ENCODE assay signal across 16 cellular contexts in the genomic region with DNA sequence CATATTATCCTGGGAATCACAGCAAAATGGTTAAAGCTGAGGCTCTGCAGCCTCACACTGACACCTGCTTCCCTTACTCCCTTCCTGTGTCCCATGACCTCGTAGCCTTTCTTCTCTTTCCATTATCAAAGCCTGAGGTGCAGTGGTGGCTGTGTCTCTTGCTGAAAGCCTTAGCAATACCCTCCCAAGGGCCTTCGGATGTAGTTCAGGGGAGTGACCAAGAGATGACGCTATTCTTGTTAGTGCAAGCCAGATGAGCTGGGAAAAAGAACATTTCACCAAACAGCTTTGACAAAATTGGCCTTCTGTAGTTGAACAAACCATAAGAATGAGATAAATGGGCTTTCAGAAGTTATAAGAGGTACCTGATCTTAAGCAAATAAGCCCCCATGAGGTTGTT. TPM values are rescaled to one million over a fixed set of nuclear protein-coding genes. Genes with fewer than 3 reads are reported as not detected.
DNase-seq lines count a peak whose midpoint lies in the region; ATAC-seq lines count a peak whose summit lies in the region.
"Had no signal": no experiment of that assay in that cellular context is flagged by ENCODE, and none has a peak within 500 bp of the region (broad histone marks: within the 10 kb centered on the region; RNA-seq: fewer than 3 reads in every experiment).

No MANE protein-coding gene starts in this region.

- H3K18ac ChIP-seq in mesendoderm (ENCODE audit: low read length), result no peak overlapping the region

- peaks cover 0 to 2% of the 10 kb centered on the region in 2 donors for H3K9me3 Mint-ChIP-seq in activated T-cell treated with anti-CD3 and anti-CD28 coated beads, Interleukin-2, amount 50 U/mL, for 72 hours
- H3K9me3 Mint-ChIP-seq: HFFc6 had no signal

- WGBS in mesendoderm (ENCODE audit: extremely low coverage, insufficient coverage, low lambda C conversion rate), result no CpG with 5 or more reads among the region's 3 CpGs

- no peak overlapping the region for H2AK5ac ChIP-seq in mesendoderm (ENCODE audit: low read length)

- H4K20me1 ChIP-seq in Karpas-422 (ENCODE audit: insufficient read depth, low read depth, low read length), result no peaks in the 10 kb centered on the region

- no peak overlapping the region for H3K56ac ChIP-seq in mesendoderm (ENCODE audit: low read length)

- no peak overlapping the region for H3K4me3 ChIP-seq in Karpas-422 (ENCODE audit: low read length)
- H3K4me3 ChIP-seq in mesendoderm (ENCODE audit: low read length), result no peak overlapping the region
- H3K4me3 ChIP-seq: GM23248, HAP-1 had no signal

- H2BK120ac ChIP-seq in mesendoderm (ENCODE audit: low read depth, low read length), result no peak overlapping the region

- H3K79me2 ChIP-seq in Karpas-422 (ENCODE audit: low read length) (no peaks in the 10 kb centered on the region), mesendoderm (ENCODE audit: control insufficient read depth, insufficient read depth, low read length) (no peaks in the 10 kb centered on the region)

- peaks cover 60% of the 10 kb centered on the region for H3K27me3 Mint-ChIP-seq in activated T-cell treated with anti-CD3 and anti-CD28 coated beads, Interleukin-2, amount 50 U/mL, for 72 hours (ENCODE audit: low read depth)

- H3K27ac Mint-ChIP-seq in activated T-cell treated with anti-CD3 and anti-CD28 coated beads, Interleukin-2, amount 50 U/mL, for 72 hours, result no peak overlapping the region
- H3K27ac Mint-ChIP-seq: CD14-positive monocyte; CD8-positive, alpha-beta T cell; HFFc6 had no signal

- H2BK5ac ChIP-seq in mesendoderm (ENCODE audit: low read length), result no peak overlapping the region

- H3K9me3 ChIP-seq in Karpas-422 (ENCODE audit: low read length), result no peaks in the 10 kb centered on the region
- H3K9me3 ChIP-seq: HAP-1 had no signal

- no peaks in the 10 kb centered on the region for H3K4me1 ChIP-seq in Karpas-422 (ENCODE audit: low read length)
- no peaks in the 10 kb centered on the region for H3K4me1 ChIP-seq in mesendoderm (ENCODE audit: control insufficient read depth, low read depth, low read length)
- H3K4me1 ChIP-seq: HAP-1 had no signal

- ATAC-seq in activated T-cell treated with anti-CD3 and anti-CD28 coated beads, Interleukin-2, amount 50 U/mL, for 72 hours (replicated peaks in 1 of 2), result no peak
- ATAC-seq: CD8-positive, alpha-beta T cell had no signal

- H4K8ac ChIP-seq in mesendoderm (ENCODE audit: low read depth, low read length), result no peak overlapping the region

- no peaks in the 10 kb centered on the region for H3K36me3 ChIP-seq in Karpas-422 (ENCODE audit: insufficient read depth, low read length)
- no peaks in the 10 kb centered on the region for H3K36me3 ChIP-seq in mesendoderm (ENCODE audit: control insufficient read depth, insufficient read depth, low read length)
- H3K36me3 ChIP-seq: HAP-1 had no signal

- no peak overlapping the region for H3K27ac ChIP-seq in Karpas-422 (ENCODE audit: low read length)
- no peak overlapping the region for H3K27ac ChIP-seq in mesendoderm (ENCODE audit: low read depth, low read length)
- H3K27ac ChIP-seq: 22Rv1, GM23248 had no signal

- no peaks in the 10 kb centered on the region for H3K9me2 ChIP-seq in Karpas-422 (replicated peaks; ENCODE audit: insufficient read depth, low read length)

- H3K9ac ChIP-seq in Karpas-422 (ENCODE audit: low read length) (no peak overlapping the region), mesendoderm (ENCODE audit: low read length) (no peak overlapping the region)
- H3K9ac ChIP-seq: GM23248 had no signal

- H3K4me3 Mint-ChIP-seq in activated T-cell treated with anti-CD3 and anti-CD28 coated beads, Interleukin-2, amount 50 U/mL, for 72 hours, result no peak overlapping the region
- H3K4me3 Mint-ChIP-seq: CD14-positive monocyte; CD8-positive, alpha-beta T cell; HFFc6 had no signal

- H3K4ac ChIP-seq in mesendoderm (ENCODE audit: low read depth, low read length), result no peak overlapping the region

- H3K27me3 ChIP-seq in Karpas-422 (ENCODE audit: low read length), result no peaks in the 10 kb centered on the region; the same call in 1 of the 2 replicates
- H3K27me3 ChIP-seq in mesendoderm (ENCODE audit: insufficient read depth, low read length, poor library complexity), result no peaks in the 10 kb centered on the region

- H3K4me2 ChIP-seq in Karpas-422 (ENCODE audit: low read depth, low read length, poor library complexity, severe bottlenecking) (no peak overlapping the region), mesendoderm (ENCODE audit: low read length) (no peak overlapping the region)

- DNase-seq in DMS53 (lab: John Stamatoyannopoulos, UW) (peak; percentile 15), DMS53 treated with DMSO at 0.1 percent for 48 hours (lab: John Stamatoyannopoulos, UW; ENCODE audit: unreplicated experiment) (no peak), Karpas-422 (peak; percentile 57), dermis blood vessel endothelial cell (peak; percentile 3), mesendoderm (peak; percentile 30), activated gamma-delta T cell treated with Interleukin-2 at 50 U/mL for 16 hours (no peak)
- no peak for DNase-seq in activated T-cell treated with anti-CD3 and anti-CD28 coated beads, Interleukin-2, amount 50 U/mL, for 72 hours
- no peak for DNase-seq in activated effector memory CD4-positive, alpha-beta T cell treated with Interleukin-2 at 50 U/mL for 16 hours
- DNase-seq: CD8-positive, alpha-beta T cell; COR-L47; DMS153; GM23248; HFFc6 had no signal

- no peak overlapping the region for H2AFZ ChIP-seq in Karpas-422 (ENCODE audit: low read length)
- H2AFZ ChIP-seq: GM23248 had no signal

- no peak overlapping the region for H4K5ac ChIP-seq in mesendoderm (ENCODE audit: low read length)

- H3K4me1 Mint-ChIP-seq in activated T-cell treated with anti-CD3 and anti-CD28 coated beads, Interleukin-2, amount 50 U/mL, for 72 hours (ENCODE audit: low read depth), result no peaks in the 10 kb centered on the region
- H3K4me1 Mint-ChIP-seq: CD14-positive monocyte had no signal

- H3K36me3 Mint-ChIP-seq in activated T-cell treated with anti-CD3 and anti-CD28 coated beads, Interleukin-2, amount 50 U/mL, for 72 hours (ENCODE audit: insufficient read depth in 2 of 2), result peaks cover 1 to 3% of the 10 kb centered on the region in 2 donors
- H3K36me3 Mint-ChIP-seq: CD14-positive monocyte; CD8-positive, alpha-beta T cell had no signal

- no peak overlapping the region for H2BK15ac ChIP-seq in mesendoderm (replicated peaks; ENCODE audit: low read depth)

- H3K79me1 ChIP-seq in mesendoderm (ENCODE audit: low read length), result no peaks in the 10 kb centered on the region

- H3K23ac ChIP-seq in mesendoderm (ENCODE audit: low read length), result no peak overlapping the region

RNA-seq across cellular contexts. Expression of a gene that starts 31.6 kb away (rescaled TPM):
- 0.11 and 0.79 TPM in 2 replicates for total RNA-seq in Karpas-422 (2014; rRNA removed; shearing (Covaris generic); ENCODE audit: low replicate concordance)
- total RNA-seq in dermis blood vessel endothelial cell, result 0.70 and 1.0 TPM in 2 replicates
- polyA plus RNA-seq in mesendoderm (2013, experiment 1 of 2), result 0.41 TPM
- 0.41 TPM for polyA plus RNA-seq in mesendoderm (2013, experiment 2 of 2)
- total RNA-seq in activated T-cell treated with anti-CD3 and anti-CD28 coated beads, Interleukin-2, amount 50 U/mL, for 72 hours, result under 1 TPM; 0.24 to 0.44 TPM
- total RNA-seq: GM23248, HFFc6 had no signal
- polyA plus RNA-seq: CD14-positive monocyte, GM23248 had no signal

Comparison
In these comparisons a context has a peak if more than half of its experiments do, and no peak if none do; other contexts are left out.
1. DNase-seq: peak in DMS53 (single experiment), Karpas-422 (single experiment), dermis blood vessel endothelial cell (single experiment) and mesendoderm (single experiment); none in DMS53 treated with DMSO at 0.1 percent for 48 hours (single experiment), activated gamma-delta T cell treated with Interleukin-2 at 50 U/mL for 16 hours (single experiment), activated T-cell treated with anti-CD3 and anti-CD28 coated beads, Interleukin-2, amount 50 U/mL, for 72 hours (0 of 2) and activated effector memory CD4-positive, alpha-beta T cell treated with Interleukin-2 at 50 U/mL for 16 hours (single experiment).